8 cellular contexts compared by ENCODE assay signal in genomic region chr3:105837143-105837740, GRCh38. TPM values are rescaled to one million over a fixed set of nuclear protein-coding genes. Genes with fewer than 3 reads are reported as not detected.
A peak's percentile ranks its signal among the peaks of the same experiment; 100 is the strongest.
DNase-seq lines count a peak whose midpoint lies in the region; ATAC-seq and TF ChIP-seq lines count a peak whose summit lies in the region.

No MANE protein-coding gene starts in this region.

- peak; percentile 98 for ATAC-seq in GM18505 (IDR thresholded peaks at IDR 0.05; ENCODE audit: unreplicated experiment)
- ATAC-seq in GM21526 (IDR thresholded peaks at IDR 0.05; ENCODE audit: low FRiP score, unreplicated experiment), result peak; percentile 90

- H3K27ac Mint-ChIP-seq in IgD-negative memory B cell, result peak overlapping the region in 2 of 3 donors; percentile 22 to 33
- H3K27ac Mint-ChIP-seq in Calu3 (ENCODE audit: unreplicated experiment), result no peak overlapping the region

- TF ChIP-seq CTCF in fibroblast of mammary gland (conservative IDR thresholded peaks at IDR 0.05; ENCODE audit: control insufficient read depth, insufficient read depth, low read depth, low read length) (no peak), testis (IDR thresholded peaks at IDR 0.05) (no peak), Calu3 (IDR thresholded peaks at IDR 0.05; ENCODE audit: unreplicated experiment) (no peak)

- H3K36me3 Mint-ChIP-seq in IgD-negative memory B cell (peaks cover 15% of the 10 kb centered on the region), Calu3 (ENCODE audit: insufficient read depth, unreplicated experiment) (no peaks in the 10 kb centered on the region)

- H3K4me1 Mint-ChIP-seq in IgD-negative memory B cell, result peaks cover 34 to 40% (median 36%) of the 10 kb centered on the region in 3 donors
- H3K4me1 Mint-ChIP-seq in Calu3 (ENCODE audit: low read depth, unreplicated experiment), result peaks cover 31% of the 10 kb centered on the region

- no peak overlapping the region for H3K4me3 ChIP-seq in fibroblast of mammary gland (ENCODE audit: control insufficient read depth, low read depth, low read length)
- no peak overlapping the region for H3K4me3 ChIP-seq in testis

- 63 to 72% methylated on average over 5 of the region's 5 CpGs for WGBS in testis, 2 donors

- CTCF ChIA-PET in Calu3 (lab: Charles Lee), result no interaction called here

- H3K9me3 Mint-ChIP-seq in IgD-negative memory B cell, result peaks cover 0 to 1% (median 0%) of the 10 kb centered on the region in 3 donors
- no peaks in the 10 kb centered on the region for H3K9me3 Mint-ChIP-seq in Calu3 (ENCODE audit: low read depth, unreplicated experiment)

- H3K4me3 Mint-ChIP-seq in IgD-negative memory B cell, result peak overlapping the region; percentile 74 to 90 (median 81)
- H3K4me3 Mint-ChIP-seq in Calu3 (ENCODE audit: low read depth, unreplicated experiment), result no peak overlapping the region

- intact Hi-C loops in testis (cut with DNase I; ENCODE audit: low total_unique reads) (no loop called here), Calu3 (cut with micrococcal nuclease; ENCODE audit: unreplicated experiment) (no loop called here)

- H3K27ac ChIP-seq in testis, result no peak overlapping the region

- no TSS peak for BruUV-seq in Calu3 (replicated peaks; lab: Mats Ljungman, UMichigan)

- no peaks in the 10 kb centered on the region for H3K9me3 ChIP-seq in testis

- no peak for TF ChIP-seq POLR2A in GM18505 (IDR thresholded peaks at IDR 0.05; ENCODE audit: borderline replicate concordance, extremely low read depth, insufficient read depth, insufficient read length)
- TF ChIP-seq POLR2A in testis (IDR thresholded peaks at IDR 0.05), result no peak

- peak; percentile 50 for DNase-seq in fibroblast of mammary gland (ENCODE audit: low read depth)
- DNase-seq in testis, result no peak
- no peak for DNase-seq in Calu3
- no peak for DNase-seq in HUDEP-2 (lab: John Stamatoyannopoulos, UW; ENCODE audit: unreplicated experiment in 76 of 76)
- DNase-seq in stimulated activated CD4-positive, alpha-beta T cell treated with anti-CD3 and anti-CD28 coated beads, Interleukin-4, amount 100 ng/mL, for 24 hours, result no peak

- H3K27me3 ChIP-seq in testis, result no peaks in the 10 kb centered on the region

- H3K36me3 ChIP-seq in testis (ENCODE audit: low read depth, missing control alignments), result no peaks in the 10 kb centered on the region

- H3K27me3 Mint-ChIP-seq in IgD-negative memory B cell (no peaks in the 10 kb centered on the region), Calu3 (ENCODE audit: unreplicated experiment) (no peaks in the 10 kb centered on the region)

- H3K4me1 ChIP-seq in testis, result no peaks in the 10 kb centered on the region

RNA-seq across cellular contexts. Expression of gene CBLB, which starts 31.6 kb away (rescaled TPM):
- polyA plus RNA-seq in IgD-negative memory B cell (16.0 TPM), testis (ENCODE audit: insufficient read depth, low read depth, low replicate concordance) (33.0 TPM)
- total RNA-seq in testis (10 to 100 TPM; 65.9 to 73.6 TPM), Calu3 (2022) (17.9 and 26.2 TPM in 2 replicates)
